1 cellular context compared by ENCODE assay signal in the genomic region with DNA sequence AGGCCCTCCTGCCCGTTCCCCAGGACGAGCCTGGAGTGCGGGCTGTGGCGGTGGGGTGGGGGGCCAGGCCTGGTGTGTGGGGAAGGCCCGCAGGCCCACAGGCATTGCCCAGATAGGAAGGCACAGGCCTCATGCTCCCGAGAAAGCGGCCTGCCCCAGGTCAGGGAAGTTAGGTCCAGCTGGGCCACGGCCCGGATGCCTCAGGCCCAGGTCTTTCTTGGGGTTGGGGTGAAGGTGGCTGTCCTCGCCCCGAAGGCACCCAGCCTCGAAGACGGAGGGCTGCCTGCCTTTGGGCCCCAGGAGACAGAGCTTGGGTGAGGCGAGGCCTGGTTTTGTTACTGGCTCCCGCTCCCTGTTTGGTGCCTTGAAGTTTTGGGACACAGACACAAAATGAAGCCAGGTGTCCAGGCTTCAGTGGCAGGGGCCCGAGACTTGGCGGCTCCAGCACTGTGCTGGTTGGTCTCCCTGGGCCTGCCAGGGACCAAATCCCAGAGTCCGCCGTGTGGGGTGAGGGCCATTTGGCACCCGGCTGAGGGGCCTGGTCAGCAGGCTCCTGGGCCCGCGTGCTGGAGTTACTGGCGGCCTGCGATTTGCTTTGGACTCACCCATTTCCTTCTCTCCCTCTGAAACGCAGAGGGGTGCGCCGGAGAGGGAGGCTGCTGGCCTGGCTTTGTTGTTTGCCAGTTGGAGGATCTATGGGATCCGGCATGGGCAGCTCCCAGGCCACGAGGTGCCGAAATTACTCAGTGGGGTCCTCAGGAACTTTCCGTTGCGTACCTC.
A peak's percentile ranks its signal among the peaks of the same experiment; 100 is the strongest.
TF ChIP-seq lines count a peak whose summit lies in the region.

No MANE protein-coding gene starts in this region.

TF ChIP-seq in HEK293, 187 proteins besides CTCF, POLR2A, EP300 and RAD21 (continued from another document):
- TF ChIP-seq, protein P1, sequence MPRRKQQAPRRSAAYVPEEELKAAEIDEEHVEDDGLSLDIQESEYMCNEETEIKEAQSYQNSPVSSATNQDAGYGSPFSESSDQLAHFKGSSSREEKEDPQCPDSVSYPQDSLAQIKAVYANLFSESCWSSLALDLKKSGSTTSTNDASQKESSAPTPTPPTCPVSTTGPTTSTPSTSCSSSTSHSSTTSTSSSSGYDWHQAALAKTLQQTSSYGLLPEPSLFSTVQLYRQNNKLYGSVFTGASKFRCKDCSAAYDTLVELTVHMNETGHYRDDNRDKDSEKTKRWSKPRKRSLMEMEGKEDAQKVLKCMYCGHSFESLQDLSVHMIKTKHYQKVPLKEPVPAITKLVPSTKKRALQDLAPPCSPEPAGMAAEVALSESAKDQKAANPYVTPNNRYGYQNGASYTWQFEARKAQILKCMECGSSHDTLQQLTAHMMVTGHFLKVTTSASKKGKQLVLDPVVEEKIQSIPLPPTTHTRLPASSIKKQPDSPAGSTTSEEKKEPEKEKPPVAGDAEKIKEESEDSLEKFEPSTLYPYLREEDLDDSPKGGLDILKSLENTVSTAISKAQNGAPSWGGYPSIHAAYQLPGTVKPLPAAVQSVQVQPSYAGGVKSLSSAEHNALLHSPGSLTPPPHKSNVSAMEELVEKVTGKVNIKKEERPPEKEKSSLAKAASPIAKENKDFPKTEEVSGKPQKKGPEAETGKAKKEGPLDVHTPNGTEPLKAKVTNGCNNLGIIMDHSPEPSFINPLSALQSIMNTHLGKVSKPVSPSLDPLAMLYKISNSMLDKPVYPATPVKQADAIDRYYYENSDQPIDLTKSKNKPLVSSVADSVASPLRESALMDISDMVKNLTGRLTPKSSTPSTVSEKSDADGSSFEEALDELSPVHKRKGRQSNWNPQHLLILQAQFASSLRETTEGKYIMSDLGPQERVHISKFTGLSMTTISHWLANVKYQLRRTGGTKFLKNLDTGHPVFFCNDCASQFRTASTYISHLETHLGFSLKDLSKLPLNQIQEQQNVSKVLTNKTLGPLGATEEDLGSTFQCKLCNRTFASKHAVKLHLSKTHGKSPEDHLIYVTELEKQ (tag by site-specific recombination; IDR thresholded peaks at IDR 0.05; ENCODE audit: borderline replicate concordance): no peak
- TF ChIP-seq GLIS1 (tag by site-specific recombination; IDR thresholded peaks at IDR 0.05): peak; percentile 50
- no peak for TF ChIP-seq ZNF776 (tag by site-specific recombination; IDR thresholded peaks at IDR 0.05; ENCODE audit: borderline replicate concordance)
- TF ChIP-seq ZNF426 (tag by site-specific recombination; IDR thresholded peaks at IDR 0.05): no peak
- TF ChIP-seq, protein P2, sequence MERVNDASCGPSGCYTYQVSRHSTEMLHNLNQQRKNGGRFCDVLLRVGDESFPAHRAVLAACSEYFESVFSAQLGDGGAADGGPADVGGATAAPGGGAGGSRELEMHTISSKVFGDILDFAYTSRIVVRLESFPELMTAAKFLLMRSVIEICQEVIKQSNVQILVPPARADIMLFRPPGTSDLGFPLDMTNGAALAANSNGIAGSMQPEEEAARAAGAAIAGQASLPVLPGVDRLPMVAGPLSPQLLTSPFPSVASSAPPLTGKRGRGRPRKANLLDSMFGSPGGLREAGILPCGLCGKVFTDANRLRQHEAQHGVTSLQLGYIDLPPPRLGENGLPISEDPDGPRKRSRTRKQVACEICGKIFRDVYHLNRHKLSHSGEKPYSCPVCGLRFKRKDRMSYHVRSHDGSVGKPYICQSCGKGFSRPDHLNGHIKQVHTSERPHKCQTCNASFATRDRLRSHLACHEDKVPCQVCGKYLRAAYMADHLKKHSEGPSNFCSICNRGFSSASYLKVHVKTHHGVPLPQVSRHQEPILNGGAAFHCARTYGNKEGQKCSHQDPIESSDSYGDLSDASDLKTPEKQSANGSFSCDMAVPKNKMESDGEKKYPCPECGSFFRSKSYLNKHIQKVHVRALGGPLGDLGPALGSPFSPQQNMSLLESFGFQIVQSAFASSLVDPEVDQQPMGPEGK (tag by site-specific recombination; IDR thresholded peaks at IDR 0.05): peak; percentile 75
- TF ChIP-seq, protein P3, sequence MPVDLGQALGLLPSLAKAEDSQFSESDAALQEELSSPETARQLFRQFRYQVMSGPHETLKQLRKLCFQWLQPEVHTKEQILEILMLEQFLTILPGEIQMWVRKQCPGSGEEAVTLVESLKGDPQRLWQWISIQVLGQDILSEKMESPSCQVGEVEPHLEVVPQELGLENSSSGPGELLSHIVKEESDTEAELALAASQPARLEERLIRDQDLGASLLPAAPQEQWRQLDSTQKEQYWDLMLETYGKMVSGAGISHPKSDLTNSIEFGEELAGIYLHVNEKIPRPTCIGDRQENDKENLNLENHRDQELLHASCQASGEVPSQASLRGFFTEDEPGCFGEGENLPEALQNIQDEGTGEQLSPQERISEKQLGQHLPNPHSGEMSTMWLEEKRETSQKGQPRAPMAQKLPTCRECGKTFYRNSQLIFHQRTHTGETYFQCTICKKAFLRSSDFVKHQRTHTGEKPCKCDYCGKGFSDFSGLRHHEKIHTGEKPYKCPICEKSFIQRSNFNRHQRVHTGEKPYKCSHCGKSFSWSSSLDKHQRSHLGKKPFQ (tag by site-specific recombination; IDR thresholded peaks at IDR 0.05): no peak
- TF ChIP-seq ZNF133 (tag by site-specific recombination; IDR thresholded peaks at IDR 0.05): no peak
- no peak for TF ChIP-seq ZSCAN30 (tag by site-specific recombination; IDR thresholded peaks at IDR 0.05)
- 0 out of 2 replicates have a peak, but pooled peaks have one; percentile 27 for TF ChIP-seq FEZF1 (tag by site-specific recombination; IDR thresholded peaks at IDR 0.05)
- 0 out of 2 replicates have a peak, but pooled peaks have one; percentile 22 for TF ChIP-seq TRIM28 (IDR thresholded peaks at IDR 0.05; ENCODE audit: borderline replicate concordance, low read length)
- TF ChIP-seq ZNF560 (tag by site-specific recombination; IDR thresholded peaks at IDR 0.05; ENCODE audit: borderline replicate concordance): no peak
- peak; percentile 7; the same call in 1 of the 2 replicates for TF ChIP-seq ZIC2 (tag by site-specific recombination; IDR thresholded peaks at IDR 0.05)
- 0 out of 2 replicates have a peak, but pooled peaks have one; percentile 19 for TF ChIP-seq ZNF2 (tag by site-specific recombination; IDR thresholded peaks at IDR 0.05)
- peak; percentile 27; the same call in 1 of the 2 replicates for TF ChIP-seq KLF9 (tag by site-specific recombination; IDR thresholded peaks at IDR 0.05; ENCODE audit: low read depth)
- TF ChIP-seq, protein P4, sequence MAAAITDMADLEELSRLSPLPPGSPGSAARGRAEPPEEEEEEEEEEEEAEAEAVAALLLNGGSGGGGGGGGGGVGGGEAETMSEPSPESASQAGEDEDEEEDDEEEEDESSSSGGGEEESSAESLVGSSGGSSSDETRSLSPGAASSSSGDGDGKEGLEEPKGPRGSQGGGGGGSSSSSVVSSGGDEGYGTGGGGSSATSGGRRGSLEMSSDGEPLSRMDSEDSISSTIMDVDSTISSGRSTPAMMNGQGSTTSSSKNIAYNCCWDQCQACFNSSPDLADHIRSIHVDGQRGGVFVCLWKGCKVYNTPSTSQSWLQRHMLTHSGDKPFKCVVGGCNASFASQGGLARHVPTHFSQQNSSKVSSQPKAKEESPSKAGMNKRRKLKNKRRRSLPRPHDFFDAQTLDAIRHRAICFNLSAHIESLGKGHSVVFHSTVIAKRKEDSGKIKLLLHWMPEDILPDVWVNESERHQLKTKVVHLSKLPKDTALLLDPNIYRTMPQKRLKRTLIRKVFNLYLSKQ (tag by site-specific recombination; IDR thresholded peaks at IDR 0.05; ENCODE audit: borderline replicate concordance): no peak
- no peak for TF ChIP-seq ZNF626 (tag by site-specific recombination; IDR thresholded peaks at IDR 0.05)
- peak; percentile 37 for TF ChIP-seq ZNF561 (tag by site-specific recombination; IDR thresholded peaks at IDR 0.05; ENCODE audit: borderline replicate concordance)
- no peak for TF ChIP-seq ZNF514 (tag by site-specific recombination; IDR thresholded peaks at IDR 0.05)
- no peak for TF ChIP-seq ZBTB1 (tag by site-specific recombination; IDR thresholded peaks at IDR 0.05)
- TF ChIP-seq KLF8 (tag by site-specific recombination; IDR thresholded peaks at IDR 0.05): peak; percentile 11; the same call in 1 of the 2 replicates
- TF ChIP-seq ZXDB (tag by site-specific recombination; IDR thresholded peaks at IDR 0.05): peak; percentile 45
- TF ChIP-seq GLIS2 (tag by site-specific recombination; IDR thresholded peaks at IDR 0.05): peak; percentile 59
- TF ChIP-seq, protein P5, sequence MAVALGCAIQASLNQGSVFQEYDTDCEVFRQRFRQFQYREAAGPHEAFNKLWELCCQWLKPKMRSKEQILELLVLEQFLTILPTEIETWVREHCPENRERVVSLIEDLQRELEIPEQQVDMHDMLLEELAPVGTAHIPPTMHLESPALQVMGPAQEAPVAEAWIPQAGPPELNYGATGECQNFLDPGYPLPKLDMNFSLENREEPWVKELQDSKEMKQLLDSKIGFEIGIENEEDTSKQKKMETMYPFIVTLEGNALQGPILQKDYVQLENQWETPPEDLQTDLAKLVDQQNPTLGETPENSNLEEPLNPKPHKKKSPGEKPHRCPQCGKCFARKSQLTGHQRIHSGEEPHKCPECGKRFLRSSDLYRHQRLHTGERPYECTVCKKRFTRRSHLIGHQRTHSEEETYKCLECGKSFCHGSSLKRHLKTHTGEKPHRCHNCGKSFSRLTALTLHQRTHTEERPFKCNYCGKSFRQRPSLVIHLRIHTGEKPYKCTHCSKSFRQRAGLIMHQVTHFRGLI (tag by site-specific recombination; IDR thresholded peaks at IDR 0.05): no peak
